ENCODE assay signal across 21 cellular contexts in genomic region chr13:89515948-89516347, GRCh38.
"Had no signal": no experiment of that assay in that cellular context is flagged by ENCODE, and none has a peak within 500 bp of the region (broad histone marks: within the 10 kb centered on the region; RNA-seq: fewer than 3 reads in every experiment).

No MANE protein-coding gene starts in this region.

- H3K27ac ChIP-seq: RWPE1 had no signal

- FAIRE-seq: astrocyte had no signal

- DNase-seq: activated CD4-positive, alpha-beta memory T cell treated with anti-CD3 and anti-CD28 coated beads, Interleukin-2, amount 10 ng/mL, durations not matched to agents 7 days and 5 days; activated CD4-positive, alpha-beta T cell treated with anti-CD3 and anti-CD28 coated beads for 36 hours; activated CD4-positive, alpha-beta T cell treated with anti-CD3 and anti-CD28 coated beads, Interleukin-2, amount 50 U/mL, for 1 hour; activated gamma-delta T cell; activated naive CD4-positive, alpha-beta T cell treated with anti-CD3 and anti-CD28 coated beads for 36 hours; activated T-cell treated with anti-CD3 and anti-CD28 coated beads for 4 hours; activated T-cell treated with anti-CD3 and anti-CD28 coated beads, Interleukin-2, amount 50 U/mL, for 48 hours; amygdala; Kasumi-1; NCI-H146; NCI-H1930; NCI-H2171 treated with DMSO at 0.1 percent for 48 hours; NCI-H226; NCI-H526; NCI-H774; SHP77; T-helper 17 cell; T-helper 9 cell had no signal

- ATAC-seq: activated CD4-positive, alpha-beta T cell treated with anti-CD3 and anti-CD28 coated beads for 36 hours; activated T-helper 17 cell treated with anti-CD3 and anti-CD28 coated beads, Interleukin-2, amount 50 U/mL, for 72 hours; T-helper 17 cell had no signal
